16 cellular contexts compared by ENCODE assay signal in the genomic region with DNA sequence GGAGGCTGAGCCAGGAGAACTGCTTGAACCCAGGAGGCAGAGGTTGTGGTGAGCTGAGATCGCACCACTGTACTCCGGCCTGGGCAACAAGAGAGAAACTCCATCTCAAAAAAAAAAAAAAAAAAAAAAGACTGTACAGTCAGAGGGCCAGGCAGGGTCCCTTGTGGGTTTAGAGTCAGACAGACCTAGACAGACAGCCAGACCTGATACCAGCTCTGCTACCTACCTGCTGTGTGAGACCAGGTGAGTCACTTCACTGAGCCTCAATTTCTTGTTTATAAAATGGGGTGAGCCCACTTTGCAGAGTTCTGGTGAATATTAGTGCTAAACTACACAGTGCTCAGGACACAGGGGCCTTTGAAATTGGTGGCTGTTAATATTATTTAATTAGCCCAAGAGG. TPM values are rescaled to one million over a fixed set of nuclear protein-coding genes. Genes with fewer than 3 reads are reported as not detected.
DNase-seq lines count a peak whose midpoint lies in the region; ATAC-seq, FAIRE-seq and TF ChIP-seq lines count a peak whose summit lies in the region.
"Had no signal": no experiment of that assay in that cellular context is flagged by ENCODE, and none has a peak within 500 bp of the region (broad histone marks: within the 10 kb centered on the region; RNA-seq: fewer than 3 reads in every experiment).

No MANE protein-coding gene starts in this region.

- no peaks in the 10 kb centered on the region for H3K27me3 ChIP-seq in small intestine (ENCODE audit: control insufficient read depth in 2 of 2, insufficient read depth in 2 of 2, low read length in 2 of 2)

- peak; percentile 61 to 67 for ATAC-seq in activated CD4-positive, CD25-positive, alpha-beta regulatory T cell treated with anti-CD3 and anti-CD28 coated beads, Interleukin-2, amount 50 U/mL, for 24 hours
- no peak for ATAC-seq in activated CD8-positive, alpha-beta T cell treated with anti-CD3 and anti-CD28 coated beads for 36 hours
- ATAC-seq in memory B cell (ENCODE audit: low read depth) (no peak), HG02970 (IDR thresholded peaks at IDR 0.05; ENCODE audit: low FRiP score, unreplicated experiment) (no peak)

- peaks cover 62% of the 10 kb centered on the region for H3K4me1 Mint-ChIP-seq in activated CD8-positive, alpha-beta T cell treated with anti-CD3 and anti-CD28 coated beads for 36 hours (ENCODE audit: low read depth)
- peaks cover 43% of the 10 kb centered on the region for H3K4me1 Mint-ChIP-seq in memory B cell

- H3K36me3 Mint-ChIP-seq in activated CD8-positive, alpha-beta T cell treated with anti-CD3 and anti-CD28 coated beads for 36 hours (ENCODE audit: low read depth), result peaks cover 50% of the 10 kb centered on the region
- peaks cover 16% of the 10 kb centered on the region for H3K36me3 Mint-ChIP-seq in memory B cell

- H3K27ac Mint-ChIP-seq in activated CD8-positive, alpha-beta T cell treated with anti-CD3 and anti-CD28 coated beads for 36 hours, result peak overlapping the region; percentile 95
- H3K27ac Mint-ChIP-seq in memory B cell, result peak overlapping the region; percentile 91

- peaks cover 7 to 16% of the 10 kb centered on the region in 2 donors for H3K36me3 ChIP-seq in small intestine (ENCODE audit: control insufficient read depth in 2 of 2, insufficient read depth in 2 of 2, low read length in 2 of 2)

- H3K4me3 Mint-ChIP-seq in activated CD8-positive, alpha-beta T cell treated with anti-CD3 and anti-CD28 coated beads for 36 hours, result no peak overlapping the region
- H3K4me3 Mint-ChIP-seq in memory B cell, result no peak overlapping the region

- POLR2A ChIA-PET in activated CD8-positive, alpha-beta T cell treated with anti-CD3 and anti-CD28 coated beads for 36 hours (lab: Charles Lee), result no interaction called here

- WGBS in small intestine, 3 donors, result 96 to 100% (median 97%) methylated on average over 2 of the region's 2 CpGs

- no peaks in the 10 kb centered on the region for H3K9me3 ChIP-seq in small intestine (ENCODE audit: control insufficient read depth, low read depth)
- H3K9me3 ChIP-seq: HAP-1 had no signal

- H3K27ac ChIP-seq in small intestine (ENCODE audit: low read depth in 1 of 2, low read length in 1 of 2), result peak overlapping the region in 1 of 2 donors; percentile 46
- H3K27ac ChIP-seq: PC-9 had no signal

- H3K4me3 ChIP-seq in small intestine (ENCODE audit: low read depth in 1 of 2, low read length in 2 of 2), result no peak overlapping the region
- H3K4me3 ChIP-seq: HAP-1, PC-9 had no signal

- no peak for DNase-seq in activated CD4-positive, CD25-positive, alpha-beta regulatory T cell (lab: John Stamatoyannopoulos, UW)
- DNase-seq in COLO668 (lab: John Stamatoyannopoulos, UW; ENCODE audit: unreplicated experiment), result peak; percentile 25
- no peak for DNase-seq in activated CD8-positive, alpha-beta T cell treated with anti-CD3 and anti-CD28 coated beads for 36 hours
- DNase-seq in memory B cell (ENCODE audit: low spot score in 2 of 2), result no peak
- DNase-seq in small intestine, result no peak
- DNase-seq in COR-L47 (lab: John Stamatoyannopoulos, UW), result no peak
- DNase-seq: anterior cingulate cortex, cortex of kidney, mesenchymal stem cell, NCI-H1436, PC-9, SW 1271 had no signal

- no peaks in the 10 kb centered on the region for H3K27me3 Mint-ChIP-seq in activated CD8-positive, alpha-beta T cell treated with anti-CD3 and anti-CD28 coated beads for 36 hours
- no peaks in the 10 kb centered on the region for H3K27me3 Mint-ChIP-seq in memory B cell

- CTCF ChIA-PET in activated CD8-positive, alpha-beta T cell treated with anti-CD3 and anti-CD28 coated beads for 36 hours (lab: Charles Lee), result interaction anchor here (2.1 kb wide), 1 partner anchor 19 kb away, joined by 6 read pairs; a partner anchor contains a TSS

- TF ChIP-seq CTCF in activated CD8-positive, alpha-beta T cell treated with anti-CD3 and anti-CD28 coated beads for 36 hours (IDR thresholded peaks at IDR 0.05), result no peak

- peaks cover 0 to 4% of the 10 kb centered on the region in 2 donors for H3K4me1 ChIP-seq in small intestine (ENCODE audit: control insufficient read depth in 2 of 2, insufficient read depth in 1 of 2, low read depth in 1 of 2, low read length in 1 of 2)
- H3K4me1 ChIP-seq: HAP-1 had no signal

- no peak for FAIRE-seq in small intestine (lab: Jason Lieb, UNC)
- FAIRE-seq: A204.1 had no signal

- H3K9me3 Mint-ChIP-seq in activated CD8-positive, alpha-beta T cell treated with anti-CD3 and anti-CD28 coated beads for 36 hours, result no peaks in the 10 kb centered on the region
- H3K9me3 Mint-ChIP-seq in memory B cell, result no peaks in the 10 kb centered on the region

- intact Hi-C loops in activated CD8-positive, alpha-beta T cell treated with anti-CD3 and anti-CD28 coated beads for 36 hours (cut with micrococcal nuclease), result no loop called here

RNA-seq across cellular contexts. Expression of a gene that starts 19.7 kb away (rescaled TPM):
- 10 to 100 TPM; 39.6 to 41.8 TPM for total RNA-seq in activated CD8-positive, alpha-beta T cell treated with anti-CD3 and anti-CD28 coated beads for 36 hours
- 10 to 100 TPM; 20.5 to 35.2 (median 30.6) TPM for polyA plus RNA-seq in small intestine

RNA-seq across cellular contexts. Expression of a gene that starts 42.8 kb away (rescaled TPM):
- 10 to 100 TPM; 51.2 to 51.8 TPM for total RNA-seq in activated CD8-positive, alpha-beta T cell treated with anti-CD3 and anti-CD28 coated beads for 36 hours
- 100 to 1,000 TPM in 1 of 3 donors, 10 to 100 TPM in 2; 57.0 to 120 (median 68.9) TPM for polyA plus RNA-seq in small intestine

Comparison
In these comparisons a context has a peak if more than half of its experiments do, and no peak if none do; other contexts are left out.
1. ATAC-seq: peak in activated CD4-positive, CD25-positive, alpha-beta regulatory T cell treated with anti-CD3 and anti-CD28 coated beads, Interleukin-2, amount 50 U/mL, for 24 hours (2 of 2); none in activated CD8-positive, alpha-beta T cell treated with anti-CD3 and anti-CD28 coated beads for 36 hours (single experiment), memory B cell (single experiment) and HG02970 (single experiment).